Comparison of ENCODE assay signal across 1 cellular context in genomic region chr16:84593825-84594724, GRCh38.
TF ChIP-seq lines count a peak whose summit lies in the region.

No MANE protein-coding gene starts in this region.

TF ChIP-seq in K562, 482 proteins besides CTCF, POLR2A, EP300 and RAD21 (continued from another document and continues in another):
- TF ChIP-seq CUX1 (CRISPR knock-in tag; IDR thresholded peaks at IDR 0.05), result no peak
- TF ChIP-seq ZNF134 (CRISPR knock-in tag; conservative IDR thresholded peaks at IDR 0.05), result peak; percentile 83
- TF ChIP-seq ZNF316 (IDR thresholded peaks at IDR 0.05), result 0 out of 2 replicates have a peak, but pooled peaks have one; percentile 8
- no peak for TF ChIP-seq ZNF23 (CRISPR knock-in tag; IDR thresholded peaks at IDR 0.05)
- TF ChIP-seq, protein P1, sequence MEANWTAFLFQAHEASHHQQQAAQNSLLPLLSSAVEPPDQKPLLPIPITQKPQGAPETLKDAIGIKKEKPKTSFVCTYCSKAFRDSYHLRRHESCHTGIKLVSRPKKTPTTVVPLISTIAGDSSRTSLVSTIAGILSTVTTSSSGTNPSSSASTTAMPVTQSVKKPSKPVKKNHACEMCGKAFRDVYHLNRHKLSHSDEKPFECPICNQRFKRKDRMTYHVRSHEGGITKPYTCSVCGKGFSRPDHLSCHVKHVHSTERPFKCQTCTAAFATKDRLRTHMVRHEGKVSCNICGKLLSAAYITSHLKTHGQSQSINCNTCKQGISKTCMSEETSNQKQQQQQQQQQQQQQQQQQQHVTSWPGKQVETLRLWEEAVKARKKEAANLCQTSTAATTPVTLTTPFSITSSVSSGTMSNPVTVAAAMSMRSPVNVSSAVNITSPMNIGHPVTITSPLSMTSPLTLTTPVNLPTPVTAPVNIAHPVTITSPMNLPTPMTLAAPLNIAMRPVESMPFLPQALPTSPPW (CRISPR knock-in tag; IDR thresholded peaks at IDR 0.05), result peak; percentile 79
- peak; percentile 75 for TF ChIP-seq PRDM10 (IDR thresholded peaks at IDR 0.05; ENCODE audit: partially characterized antibody)
- no peak for TF ChIP-seq RBM15 (IDR thresholded peaks at IDR 0.05; ENCODE audit: insufficient read depth, low read length)
- peak; percentile 87 for TF ChIP-seq SOX6 (IDR thresholded peaks at IDR 0.05)
- TF ChIP-seq, protein P2, sequence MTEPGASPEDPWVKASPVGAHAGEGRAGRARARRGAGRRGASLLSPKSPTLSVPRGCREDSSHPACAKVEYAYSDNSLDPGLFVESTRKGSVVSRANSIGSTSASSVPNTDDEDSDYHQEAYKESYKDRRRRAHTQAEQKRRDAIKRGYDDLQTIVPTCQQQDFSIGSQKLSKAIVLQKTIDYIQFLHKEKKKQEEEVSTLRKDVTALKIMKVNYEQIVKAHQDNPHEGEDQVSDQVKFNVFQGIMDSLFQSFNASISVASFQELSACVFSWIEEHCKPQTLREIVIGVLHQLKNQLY (CRISPR knock-in tag; conservative IDR thresholded peaks at IDR 0.05), result no peak; a peak in 1 of 4 replicates
- no peak for TF ChIP-seq SETDB1 (IDR thresholded peaks at IDR 0.05; ENCODE audit: low read length)
- peak; percentile 65; the same call in 1 of the 2 replicates for TF ChIP-seq SMARCA5 (IDR thresholded peaks at IDR 0.05)
- TF ChIP-seq UBTF (IDR thresholded peaks at IDR 0.05; ENCODE audit: borderline replicate concordance in 1 of 2, low read depth in 2 of 2, low read length in 2 of 2), result peak in 1 of 2 experiments; percentile 64; a peak in 1 of 4 replicates
- no peak for TF ChIP-seq ZKSCAN3 (CRISPR knock-in tag; IDR thresholded peaks at IDR 0.05)
- TF ChIP-seq BDP1 (IDR thresholded peaks at IDR 0.05; ENCODE audit: insufficient read depth, insufficient read length), result no peak
- no peak for TF ChIP-seq NFE2L1 (tag; IDR thresholded peaks at IDR 0.05; ENCODE audit: borderline replicate concordance, low read depth)
- TF ChIP-seq GABPB2 (CRISPR knock-in tag; conservative IDR thresholded peaks at IDR 0.05), result no peak
- TF ChIP-seq SFPQ (IDR thresholded peaks at IDR 0.05; ENCODE audit: low read depth, low read length), result no peak
- TF ChIP-seq RBM22 (IDR thresholded peaks at IDR 0.05; ENCODE audit: low read depth, low read length, poor library complexity, severe bottlenecking), result no peak
- no peak for TF ChIP-seq RBM34 (IDR thresholded peaks at IDR 0.05; ENCODE audit: borderline replicate concordance, insufficient read depth, low read length)
- TF ChIP-seq, protein P3, sequence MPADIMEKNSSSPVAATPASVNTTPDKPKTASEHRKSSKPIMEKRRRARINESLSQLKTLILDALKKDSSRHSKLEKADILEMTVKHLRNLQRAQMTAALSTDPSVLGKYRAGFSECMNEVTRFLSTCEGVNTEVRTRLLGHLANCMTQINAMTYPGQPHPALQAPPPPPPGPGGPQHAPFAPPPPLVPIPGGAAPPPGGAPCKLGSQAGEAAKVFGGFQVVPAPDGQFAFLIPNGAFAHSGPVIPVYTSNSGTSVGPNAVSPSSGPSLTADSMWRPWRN (IDR thresholded peaks at IDR 0.05; ENCODE audit: low read depth), result peak; percentile 93
- TF ChIP-seq ZNF124 (CRISPR knock-in tag; IDR thresholded peaks at IDR 0.05), result no peak
- TF ChIP-seq TRIM25 (IDR thresholded peaks at IDR 0.05; ENCODE audit: borderline replicate concordance), result no peak
- TF ChIP-seq ZNF586 (CRISPR knock-in tag; conservative IDR thresholded peaks at IDR 0.05), result no peak
- TF ChIP-seq, protein P4, sequence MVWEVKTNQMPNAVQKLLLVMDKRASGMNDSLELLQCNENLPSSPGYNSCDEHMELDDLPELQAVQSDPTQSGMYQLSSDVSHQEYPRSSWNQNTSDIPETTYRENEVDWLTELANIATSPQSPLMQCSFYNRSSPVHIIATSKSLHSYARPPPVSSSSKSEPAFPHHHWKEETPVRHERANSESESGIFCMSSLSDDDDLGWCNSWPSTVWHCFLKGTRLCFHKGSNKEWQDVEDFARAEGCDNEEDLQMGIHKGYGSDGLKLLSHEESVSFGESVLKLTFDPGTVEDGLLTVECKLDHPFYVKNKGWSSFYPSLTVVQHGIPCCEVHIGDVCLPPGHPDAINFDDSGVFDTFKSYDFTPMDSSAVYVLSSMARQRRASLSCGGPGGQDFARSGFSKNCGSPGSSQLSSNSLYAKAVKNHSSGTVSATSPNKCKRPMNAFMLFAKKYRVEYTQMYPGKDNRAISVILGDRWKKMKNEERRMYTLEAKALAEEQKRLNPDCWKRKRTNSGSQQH (CRISPR knock-in tag; IDR thresholded peaks at IDR 0.05), result no peak
- no peak for TF ChIP-seq CCNT2 (IDR thresholded peaks at IDR 0.05; ENCODE audit: borderline replicate concordance, extremely low read depth, insufficient read length, low read depth, low read length)
- peak in 1 of 2 experiments; percentile 94; a peak in 2 of 4 replicates for TF ChIP-seq HDAC1 (IDR thresholded peaks at IDR 0.05)
- TF ChIP-seq ZEB2 (IDR thresholded peaks at IDR 0.05), result peak; percentile 96
- no peak for TF ChIP-seq HNRNPK (IDR thresholded peaks at IDR 0.05; ENCODE audit: low read depth, low read length, poor library complexity, severe bottlenecking)
- TF ChIP-seq POLR2AphosphoS5 (IDR thresholded peaks at IDR 0.05; ENCODE audit: control insufficient read depth, insufficient read depth, low read depth, low read length), result peak; percentile 23; the same call in 1 of the 2 replicates
- TF ChIP-seq, protein P5, sequence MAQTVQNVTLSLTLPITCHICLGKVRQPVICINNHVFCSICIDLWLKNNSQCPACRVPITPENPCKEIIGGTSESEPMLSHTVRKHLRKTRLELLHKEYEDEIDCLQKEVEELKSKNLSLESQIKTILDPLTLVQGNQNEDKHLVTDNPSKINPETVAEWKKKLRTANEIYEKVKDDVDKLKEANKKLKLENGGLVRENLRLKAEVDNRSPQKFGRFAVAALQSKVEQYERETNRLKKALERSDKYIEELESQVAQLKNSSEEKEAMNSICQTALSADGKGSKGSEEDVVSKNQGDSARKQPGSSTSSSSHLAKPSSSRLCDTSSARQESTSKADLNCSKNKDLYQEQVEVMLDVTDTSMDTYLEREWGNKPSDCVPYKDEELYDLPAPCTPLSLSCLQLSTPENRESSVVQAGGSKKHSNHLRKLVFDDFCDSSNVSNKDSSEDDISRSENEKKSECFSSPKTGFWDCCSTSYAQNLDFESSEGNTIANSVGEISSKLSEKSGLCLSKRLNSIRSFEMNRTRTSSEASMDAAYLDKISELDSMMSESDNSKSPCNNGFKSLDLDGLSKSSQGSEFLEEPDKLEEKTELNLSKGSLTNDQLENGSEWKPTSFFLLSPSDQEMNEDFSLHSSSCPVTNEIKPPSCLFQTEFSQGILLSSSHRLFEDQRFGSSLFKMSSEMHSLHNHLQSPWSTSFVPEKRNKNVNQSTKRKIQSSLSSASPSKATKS (CRISPR knock-in tag; IDR thresholded peaks at IDR 0.05), result no peak
- TF ChIP-seq PML (IDR thresholded peaks at IDR 0.05; ENCODE audit: low read length), result 0 out of 2 replicates have a peak, but pooled peaks have one; percentile 13
- TF ChIP-seq HNRNPH1 (optimal IDR thresholded peaks at IDR 0.05; ENCODE audit: low read depth, low read length), result no peak
